Comparison of ENCODE assay signal across 1 cellular context in the genomic region with DNA sequence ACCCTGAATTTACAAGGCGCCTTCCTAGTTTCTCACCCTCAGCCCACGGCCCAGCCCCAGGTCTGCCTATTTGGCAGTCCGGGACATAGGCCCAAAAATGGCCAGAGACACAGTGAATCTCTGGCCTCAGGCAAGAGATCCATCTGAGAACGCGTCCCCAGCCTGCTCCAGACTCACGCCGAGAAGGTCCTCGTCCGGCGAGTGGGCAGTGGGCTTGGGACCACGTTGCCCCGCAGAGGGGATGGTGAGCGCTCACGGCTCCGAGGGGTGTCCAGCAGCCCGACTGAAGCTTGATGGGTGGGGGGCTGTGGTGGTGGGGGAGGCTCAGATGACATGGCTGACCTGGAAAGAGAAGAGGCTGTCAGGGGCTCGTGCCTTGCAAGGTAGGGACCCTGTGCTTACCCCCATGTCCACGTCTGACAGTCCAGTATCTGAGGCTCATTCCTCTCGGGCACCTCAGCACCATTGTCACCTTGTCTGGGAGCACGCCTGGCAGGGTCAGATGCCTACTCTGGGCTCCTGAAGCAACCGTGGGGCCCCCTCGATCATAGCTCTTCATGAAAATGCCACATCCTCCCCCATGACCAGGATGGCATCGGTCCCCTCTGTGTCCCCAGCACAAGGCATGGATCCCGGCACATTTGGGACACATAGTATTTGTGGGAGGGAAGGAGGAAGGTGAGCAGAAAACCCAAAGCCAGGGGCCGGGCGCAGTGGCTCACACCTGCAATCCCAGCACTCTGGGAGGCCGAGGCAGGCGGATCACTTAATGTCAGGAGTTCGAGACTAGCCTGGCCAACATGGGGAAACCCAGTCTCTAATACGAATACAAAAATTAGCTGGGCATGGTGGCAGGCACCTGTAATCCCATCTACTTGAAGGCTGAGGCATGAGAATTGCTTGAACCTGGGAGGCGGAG.
TF ChIP-seq lines count a peak whose summit lies in the region.

No MANE protein-coding gene starts in this region.

TF ChIP-seq in HepG2, 621 proteins besides CTCF, POLR2A, EP300 and RAD21 (continued from another document):
- TF ChIP-seq, protein P1, sequence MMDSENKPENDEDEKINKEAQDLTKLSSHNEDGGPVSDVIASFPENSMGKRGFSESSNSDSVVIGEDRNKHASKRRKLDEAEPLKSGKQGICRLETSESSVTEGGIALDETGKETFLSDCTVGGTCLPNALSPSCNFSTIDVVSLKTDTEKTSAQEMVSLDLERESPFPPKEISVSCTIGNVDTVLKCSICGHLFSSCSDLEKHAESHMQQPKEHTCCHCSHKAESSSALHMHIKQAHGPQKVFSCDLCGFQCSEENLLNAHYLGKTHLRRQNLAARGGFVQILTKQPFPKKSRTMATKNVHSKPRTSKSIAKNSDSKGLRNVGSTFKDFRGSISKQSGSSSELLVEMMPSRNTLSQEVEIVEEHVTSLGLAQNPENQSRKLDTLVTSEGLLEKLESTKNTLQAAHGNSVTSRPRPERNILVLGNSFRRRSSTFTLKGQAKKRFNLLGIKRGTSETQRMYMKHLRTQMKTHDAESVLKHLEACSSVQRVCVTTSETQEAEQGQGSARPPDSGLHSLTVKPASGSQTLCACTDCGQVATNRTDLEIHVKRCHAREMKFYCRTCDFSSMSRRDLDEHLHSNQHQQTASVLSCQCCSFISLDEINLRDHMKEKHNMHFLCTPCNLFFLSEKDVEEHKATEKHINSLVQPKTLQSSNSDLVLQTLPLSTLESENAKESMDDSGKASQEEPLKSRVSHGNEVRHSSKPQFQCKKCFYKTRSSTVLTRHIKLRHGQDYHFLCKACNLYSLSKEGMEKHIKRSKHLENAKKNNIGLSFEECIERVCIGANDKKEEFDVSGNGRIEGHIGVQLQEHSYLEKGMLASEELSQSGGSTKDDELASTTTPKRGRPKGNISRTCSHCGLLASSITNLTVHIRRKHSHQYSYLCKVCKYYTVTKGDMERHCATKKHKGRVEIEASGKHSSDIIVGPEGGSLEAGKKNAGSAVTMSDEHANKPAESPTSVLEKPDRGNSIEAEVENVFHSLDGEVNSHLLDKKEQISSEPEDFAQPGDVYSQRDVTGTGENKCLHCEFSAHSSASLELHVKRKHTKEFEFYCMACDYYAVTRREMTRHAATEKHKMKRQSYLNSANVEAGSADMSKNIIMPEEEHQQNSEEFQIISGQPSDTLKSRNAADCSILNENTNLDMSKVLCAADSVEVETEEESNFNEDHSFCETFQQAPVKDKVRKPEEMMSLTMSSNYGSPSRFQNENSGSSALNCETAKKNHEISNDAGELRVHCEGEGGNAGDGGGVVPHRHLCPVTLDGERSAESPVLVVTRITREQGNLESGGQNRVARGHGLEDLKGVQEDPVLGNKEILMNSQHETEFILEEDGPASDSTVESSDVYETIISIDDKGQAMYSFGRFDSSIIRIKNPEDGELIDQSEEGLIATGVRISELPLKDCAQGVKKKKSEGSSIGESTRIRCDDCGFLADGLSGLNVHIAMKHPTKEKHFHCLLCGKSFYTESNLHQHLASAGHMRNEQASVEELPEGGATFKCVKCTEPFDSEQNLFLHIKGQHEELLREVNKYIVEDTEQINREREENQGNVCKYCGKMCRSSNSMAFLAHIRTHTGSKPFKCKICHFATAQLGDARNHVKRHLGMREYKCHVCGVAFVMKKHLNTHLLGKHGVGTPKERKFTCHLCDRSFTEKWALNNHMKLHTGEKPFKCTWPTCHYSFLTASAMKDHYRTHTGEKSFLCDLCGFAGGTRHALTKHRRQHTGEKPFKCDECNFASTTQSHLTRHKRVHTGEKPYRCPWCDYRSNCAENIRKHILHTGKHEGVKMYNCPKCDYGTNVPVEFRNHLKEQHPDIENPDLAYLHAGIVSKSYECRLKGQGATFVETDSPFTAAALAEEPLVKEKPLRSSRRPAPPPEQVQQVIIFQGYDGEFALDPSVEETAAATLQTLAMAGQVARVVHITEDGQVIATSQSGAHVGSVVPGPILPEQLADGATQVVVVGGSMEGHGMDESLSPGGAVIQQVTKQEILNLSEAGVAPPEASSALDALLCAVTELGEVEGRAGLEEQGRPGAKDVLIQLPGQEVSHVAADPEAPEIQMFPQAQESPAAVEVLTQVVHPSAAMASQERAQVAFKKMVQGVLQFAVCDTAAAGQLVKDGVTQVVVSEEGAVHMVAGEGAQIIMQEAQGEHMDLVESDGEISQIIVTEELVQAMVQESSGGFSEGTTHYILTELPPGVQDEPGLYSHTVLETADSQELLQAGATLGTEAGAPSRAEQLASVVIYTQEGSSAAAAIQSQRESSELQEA (CRISPR knock-in tag; IDR thresholded peaks at IDR 0.05; ENCODE audit: not compliant biosample characterization), result no peak
- TF ChIP-seq DMAP1 (CRISPR knock-in tag; IDR thresholded peaks at IDR 0.05) (no peak), NONO (IDR thresholded peaks at IDR 0.05) (no peak), NONO (CRISPR knock-in tag; conservative IDR thresholded peaks at IDR 0.05) (peak; percentile 34; the same call in 1 of the 2 replicates), NFKB2 (CRISPR knock-in tag; IDR thresholded peaks at IDR 0.05; ENCODE audit: borderline replicate concordance) (0 out of 2 replicates have a peak, but pooled peaks have one; percentile 11), ZNF225 (CRISPR knock-in tag; IDR thresholded peaks at IDR 0.05) (no peak), RFX1 (IDR thresholded peaks at IDR 0.05) (no peak), TOE1 (CRISPR knock-in tag; IDR thresholded peaks at IDR 0.05) (no peak), PLRG1 (conservative IDR thresholded peaks at IDR 0.05) (no peak), SNAI1 (CRISPR knock-in tag; IDR thresholded peaks at IDR 0.05; ENCODE audit: borderline replicate concordance) (no peak), ZNF263 (CRISPR knock-in tag; IDR thresholded peaks at IDR 0.05) (no peak), ZBTB39 (CRISPR knock-in tag; IDR thresholded peaks at IDR 0.05) (no peak), ZNF232 (CRISPR knock-in tag; IDR thresholded peaks at IDR 0.05; ENCODE audit: borderline replicate concordance) (no peak), POLR2AphosphoS2 (IDR thresholded peaks at IDR 0.05; ENCODE audit: low read depth, low read length) (peak; percentile 30; the same call in 1 of the 2 replicates), RXRA (CRISPR knock-in tag; IDR thresholded peaks at IDR 0.05) (peak; percentile 27; the same call in 1 of the 2 replicates), DBP (CRISPR knock-in tag; IDR thresholded peaks at IDR 0.05; ENCODE audit: not compliant biosample characterization) (no peak), TARDBP (CRISPR knock-in tag; IDR thresholded peaks at IDR 0.05) (0 out of 2 replicates have a peak, but pooled peaks have one; percentile 11), GATA4 (IDR thresholded peaks at IDR 0.05; ENCODE audit: borderline replicate concordance, low read depth) (no peak), ZNF607 (CRISPR knock-in tag; IDR thresholded peaks at IDR 0.05; ENCODE audit: borderline replicate concordance) (0 out of 2 replicates have a peak, but pooled peaks have one; percentile 29), ZNF605 (CRISPR knock-in tag; IDR thresholded peaks at IDR 0.05) (no peak; the same call in 1 of the 2 replicates), ZFP62 (CRISPR knock-in tag; IDR thresholded peaks at IDR 0.05) (peak; percentile 22; the same call in 1 of the 2 replicates), ZNF496 (CRISPR knock-in tag; IDR thresholded peaks at IDR 0.05; ENCODE audit: insufficient replicate concordance) (no peak), ARNT2 (CRISPR knock-in tag; IDR thresholded peaks at IDR 0.05; ENCODE audit: low read depth) (no peak), NFE2L1 (CRISPR knock-in tag; IDR thresholded peaks at IDR 0.05; ENCODE audit: borderline replicate concordance) (0 out of 2 replicates have a peak, but pooled peaks have one; percentile 12), EZH2 (conservative IDR thresholded peaks at IDR 0.05; ENCODE audit: low read depth, low read length) (no peak), EHMT2 (IDR thresholded peaks at IDR 0.05; ENCODE audit: borderline replicate concordance, low read depth, low read length) (no peak)
- TF ChIP-seq, protein P2, sequence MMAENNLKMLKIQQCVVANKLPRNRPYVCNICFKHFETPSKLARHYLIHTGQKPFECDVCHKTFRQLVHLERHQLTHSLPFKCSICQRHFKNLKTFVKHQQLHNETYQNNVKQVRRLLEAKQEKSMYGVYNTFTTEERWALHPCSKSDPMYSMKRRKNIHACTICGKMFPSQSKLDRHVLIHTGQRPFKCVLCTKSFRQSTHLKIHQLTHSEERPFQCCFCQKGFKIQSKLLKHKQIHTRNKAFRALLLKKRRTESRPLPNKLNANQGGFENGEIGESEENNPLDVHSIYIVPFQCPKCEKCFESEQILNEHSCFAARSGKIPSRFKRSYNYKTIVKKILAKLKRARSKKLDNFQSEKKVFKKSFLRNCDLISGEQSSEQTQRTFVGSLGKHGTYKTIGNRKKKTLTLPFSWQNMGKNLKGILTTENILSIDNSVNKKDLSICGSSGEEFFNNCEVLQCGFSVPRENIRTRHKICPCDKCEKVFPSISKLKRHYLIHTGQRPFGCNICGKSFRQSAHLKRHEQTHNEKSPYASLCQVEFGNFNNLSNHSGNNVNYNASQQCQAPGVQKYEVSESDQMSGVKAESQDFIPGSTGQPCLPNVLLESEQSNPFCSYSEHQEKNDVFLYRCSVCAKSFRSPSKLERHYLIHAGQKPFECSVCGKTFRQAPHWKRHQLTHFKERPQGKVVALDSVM (CRISPR knock-in tag; IDR thresholded peaks at IDR 0.05), result no peak
